Comparison of ENCODE assay signal across 15 cellular contexts in genomic region chr19:47377208-47377701, GRCh38. TPM values are rescaled to one million over a fixed set of nuclear protein-coding genes. Genes with fewer than 3 reads are reported as not detected.
DNase-seq lines count a peak whose midpoint lies in the region; ATAC-seq and TF ChIP-seq lines count a peak whose summit lies in the region.
"Had no signal": no experiment of that assay in that cellular context is flagged by ENCODE, and none has a peak within 500 bp of the region (broad histone marks: within the 10 kb centered on the region; RNA-seq: fewer than 3 reads in every experiment).

No MANE protein-coding gene starts in this region.

- peak; percentile 95 for ATAC-seq in Right ventricle myocardium inferior
- ATAC-seq in GM21825 (IDR thresholded peaks at IDR 0.05; ENCODE audit: unreplicated experiment): no peak
- ATAC-seq: stimulated activated memory B cell treated with anti-CD40 and anti-IgM and Interleukin-4, amounts not matched to agents 10 μg/mL and 1 μg/mL and 100 μg/mL, for 72 hours had no signal

- H3K4me1 ChIP-seq in osteoblast (ENCODE audit: insufficient read depth, low read length) (no peaks in the 10 kb centered on the region), vagina (no peaks in the 10 kb centered on the region)

- no peaks in the 10 kb centered on the region for H3K79me2 ChIP-seq in osteoblast (ENCODE audit: insufficient read depth, low read length)

- no peaks in the 10 kb centered on the region for H3K9me3 ChIP-seq in osteoblast (ENCODE audit: low read depth, low read length)
- no peaks in the 10 kb centered on the region for H3K9me3 ChIP-seq in vagina

- DNase-seq in HUDEP-2 (lab: John Stamatoyannopoulos, UW; ENCODE audit: unreplicated experiment in 76 of 76) (peak in 73 of 76 experiments; percentile 18 to 89 (median 77)), NCI-H2196 treated with DMSO at 0.1 percent for 48 hours (lab: John Stamatoyannopoulos, UW; ENCODE audit: unreplicated experiment) (peak; percentile 58), Right ventricle myocardium inferior (ENCODE audit: missing footprints) (peak; percentile 80), osteoblast (ENCODE audit: insufficient read length, low spot score, missing footprints) (peak; percentile 83), 8988T (no peak), vagina (ENCODE audit: extremely low spot score in 2 of 2) (no peak), NOMO-1 treated with DMSO at 0.1 percent for 48 hours (lab: John Stamatoyannopoulos, UW; ENCODE audit: unreplicated experiment) (no peak)
- DNase-seq: activated CD4-positive, alpha-beta T cell treated with anti-CD3 and anti-CD28 coated beads for 48 hours; foreskin fibroblast; NCI-H1436 treated with DMSO at 0.1 percent for 48 hours had no signal

- no peak overlapping the region for H3K4me2 ChIP-seq in osteoblast (ENCODE audit: insufficient read depth, low read length)

- H3K4me3 ChIP-seq in osteoblast (ENCODE audit: insufficient read depth, low read length): no peak overlapping the region
- H3K4me3 ChIP-seq in vagina: no peak overlapping the region
- H3K4me3 ChIP-seq: cardiac muscle cell, skin epidermis had no signal

- no peaks in the 10 kb centered on the region for H4K20me1 ChIP-seq in osteoblast (ENCODE audit: insufficient read depth, low read length)

- TF ChIP-seq POLR2A in vagina (IDR thresholded peaks at IDR 0.05): no peak

- H2AFZ ChIP-seq in osteoblast (ENCODE audit: low read length): no peak overlapping the region

- H3K27ac ChIP-seq in osteoblast (ENCODE audit: low read depth, low read length): no peak overlapping the region
- no peak overlapping the region for H3K27ac ChIP-seq in vagina
- H3K27ac ChIP-seq: cardiac muscle cell, skin epidermis had no signal

- intact Hi-C loops in Right ventricle myocardium inferior (cut with DNase I) (no loop called here), vagina (cut with DNase I) (no loop called here)

- H3K36me3 ChIP-seq in osteoblast (ENCODE audit: insufficient read depth, low read length): peaks cover 61% of the 10 kb centered on the region
- H3K36me3 ChIP-seq in vagina: peaks cover 0 to 89% of the 10 kb centered on the region in 2 donors

- H3K27me3 ChIP-seq in osteoblast (ENCODE audit: insufficient read depth, low read length): no peaks in the 10 kb centered on the region
- no peaks in the 10 kb centered on the region for H3K27me3 ChIP-seq in vagina
- H3K27me3 ChIP-seq: cardiac muscle cell had no signal

- TF ChIP-seq CTCF in osteoblast (IDR thresholded peaks at IDR 0.05; ENCODE audit: extremely low read depth, low read depth, low read length) (no peak), vagina (IDR thresholded peaks at IDR 0.05) (no peak)

RNA-seq across cellular contexts. Expression of gene DHX34, which starts 28.1 kb away (rescaled TPM):
- total RNA-seq in Right ventricle myocardium inferior: 8.0 TPM
- 10.9 and 12.7 TPM in 2 replicates for total RNA-seq in osteoblast
- total RNA-seq in vagina: 15.2 TPM

RNA-seq across cellular contexts. Expression of gene MEIS3, which starts 42.1 kb away (rescaled TPM):
- total RNA-seq in Right ventricle myocardium inferior (3.8 TPM), osteoblast (8.3 and 19.7 TPM in 2 replicates), vagina (20.6 TPM)
- total RNA-seq: B cell had no signal

RNA-seq across cellular contexts. Expression of gene C5AR2, which starts 45.3 kb away (rescaled TPM):
- total RNA-seq in Right ventricle myocardium inferior (0.95 TPM), osteoblast (2.5 and 3.5 TPM in 2 replicates), vagina (15.2 TPM)
- total RNA-seq: cardiac muscle cell had no signal

Comparison
In these comparisons a context has a peak if more than half of its experiments do, and no peak if none do; other contexts are left out.
1. DNase-seq: peak in HUDEP-2 (73 of 76), NCI-H2196 treated with DMSO at 0.1 percent for 48 hours (single experiment), Right ventricle myocardium inferior (single experiment) and osteoblast (single experiment); none in 8988T (single experiment), vagina (0 of 2) and NOMO-1 treated with DMSO at 0.1 percent for 48 hours (single experiment).